Comparison of ENCODE assay signal across 25 cellular contexts in the genomic region with DNA sequence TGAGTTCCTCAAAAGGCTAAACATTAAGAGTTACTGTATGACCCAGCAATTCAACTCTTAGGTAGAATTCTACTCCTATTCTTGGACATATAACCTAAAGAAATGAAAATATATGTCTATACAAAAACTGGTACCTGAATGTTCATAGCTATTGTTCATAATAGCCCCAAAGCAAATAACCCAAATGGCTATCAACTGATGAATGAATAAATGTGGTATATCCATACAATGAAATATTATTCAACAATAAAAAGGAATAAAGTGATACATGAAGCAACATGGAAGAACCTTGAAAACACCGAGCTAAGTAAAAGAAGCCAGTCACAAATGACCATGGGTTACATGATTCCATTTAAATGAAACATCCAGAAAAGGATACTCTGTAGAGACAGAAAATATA.
"Had no signal": no experiment of that assay in that cellular context is flagged by ENCODE, and none has a peak within 500 bp of the region (broad histone marks: within the 10 kb centered on the region; RNA-seq: fewer than 3 reads in every experiment).

No MANE protein-coding gene starts in this region.

- H3K9me3 ChIP-seq: colonic mucosa, esophagus muscularis mucosa, gastrocnemius medialis, gastroesophageal sphincter had no signal

- H3K4me3 ChIP-seq: colonic mucosa, coronary artery, dorsolateral prefrontal cortex, esophagus muscularis mucosa, esophagus squamous epithelium, gastrocnemius medialis, gastroesophageal sphincter, heart left ventricle, heart right ventricle had no signal

- H3K27ac ChIP-seq: colonic mucosa, coronary artery, dorsolateral prefrontal cortex, epithelial cell of prostate, esophagus muscularis mucosa, esophagus squamous epithelium, foreskin keratinocyte, gastrocnemius medialis, gastroesophageal sphincter, heart left ventricle, heart right ventricle had no signal

- DNase-seq: colonic mucosa; cortex of kidney; dermis blood vessel endothelial cell; dorsolateral prefrontal cortex; effector CD4-positive, alpha-beta T cell; effector CD8-positive, alpha-beta T cell; effector memory CD4-positive, alpha-beta T cell; effector memory CD8-positive, alpha-beta T cell; endodermal cell; erythroblast; esophagus squamous epithelium; foreskin fibroblast; foreskin keratinocyte; foreskin melanocyte; gastrocnemius medialis; glutamatergic neuron; head of caudate nucleus; heart left ventricle; heart right ventricle had no signal

- FAIRE-seq: endothelial cell of umbilical vein had no signal

- H3K27me3 ChIP-seq: colonic mucosa, dorsolateral prefrontal cortex, esophagus muscularis mucosa, esophagus squamous epithelium, foreskin keratinocyte, gastrocnemius medialis, gastroesophageal sphincter, heart left ventricle, heart right ventricle had no signal

- H3K36me3 ChIP-seq: colonic mucosa, esophagus muscularis mucosa, gastrocnemius medialis, gastroesophageal sphincter had no signal

- ATAC-seq: effector memory CD8-positive, alpha-beta T cell; esophagus mucosa; foreskin keratinocyte; gastrocnemius medialis; gastroesophageal sphincter; heart left ventricle; heart right ventricle had no signal
